Comparison of ENCODE assay signal across 18 cellular contexts in the genomic region with DNA sequence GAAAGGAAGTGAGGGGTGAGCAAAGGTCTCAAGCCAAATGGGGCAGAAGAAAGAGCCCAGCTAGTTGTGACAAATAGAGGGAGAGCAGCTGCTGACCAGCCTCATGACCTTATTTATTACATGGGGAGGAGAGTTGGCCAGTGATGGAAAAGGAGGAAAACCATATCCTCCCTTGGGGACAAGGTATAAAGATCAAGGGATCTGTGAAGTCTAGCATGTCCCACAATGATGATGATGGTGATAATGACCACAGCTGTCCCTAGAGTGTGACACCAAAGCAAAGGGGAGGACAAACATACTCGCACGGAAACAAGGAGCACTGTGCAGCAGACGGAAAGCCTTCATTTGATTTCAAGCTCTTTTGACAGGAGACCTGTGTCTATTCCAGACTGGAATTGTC.
"Had no signal": no experiment of that assay in that cellular context is flagged by ENCODE, and none has a peak within 500 bp of the region (broad histone marks: within the 10 kb centered on the region; RNA-seq: fewer than 3 reads in every experiment).

No MANE protein-coding gene starts in this region.

- H3K4me1 Mint-ChIP-seq: memory B cell, mesothelial cell of epicardium had no signal

- H3K4me1 ChIP-seq: esophagus muscularis mucosa, gastrocnemius medialis, heart right ventricle, left ventricle myocardium inferior, lower lobe of right lung, psoas muscle had no signal

- H3K27ac Mint-ChIP-seq: memory B cell; mesothelial cell of epicardium; natural killer cell treated with Interleukin-12 subunit alpha and Interleukin-12 subunit beta and Interleukin-15 and Interleukin-18, amount 100 ng/mL, for 72 hours; type B pancreatic cell had no signal

- DNase-seq: cortex of kidney; effector memory CD4-positive, alpha-beta T cell; gastrocnemius medialis; heart right ventricle; islet precursor cell; left ventricle myocardium inferior; lower lobe of right lung; psoas muscle; stimulated activated CD4-positive, alpha-beta T cell treated with anti-CD3 and anti-CD28 coated beads, Interleukin-2, amount 100 ng/mL, for 48 hours; stimulated activated naive CD4-positive, alpha-beta T cell treated with Interleukin-2 at 50 U/mL for 16 hours had no signal

- H3K27ac ChIP-seq: epithelial cell of prostate, esophagus muscularis mucosa, gastrocnemius medialis, heart right ventricle, left ventricle myocardium inferior, lower lobe of right lung, psoas muscle had no signal

- H3K4me3 ChIP-seq: esophagus muscularis mucosa, gastrocnemius medialis, heart right ventricle, left ventricle myocardium inferior, lower lobe of right lung, psoas muscle, smooth muscle cell had no signal

- H3K4me2 ChIP-seq: smooth muscle cell had no signal

- H3K36me3 Mint-ChIP-seq: memory B cell, mesothelial cell of epicardium, type B pancreatic cell had no signal

- H3K36me3 ChIP-seq: esophagus muscularis mucosa, gastrocnemius medialis, heart right ventricle, left ventricle myocardium inferior, lower lobe of right lung had no signal

- H3K27me3 ChIP-seq: esophagus muscularis mucosa, gastrocnemius medialis, heart right ventricle had no signal

- ATAC-seq: gastrocnemius medialis; heart right ventricle; lower lobe of right lung; natural killer cell treated with Interleukin-12 subunit alpha and Interleukin-12 subunit beta and Interleukin-15 and Interleukin-18, amount 100 ng/mL, for 72 hours; psoas muscle had no signal

- FAIRE-seq: urothelium cell line had no signal

- H3K4me3 Mint-ChIP-seq: memory B cell; mesothelial cell of epicardium; natural killer cell treated with Interleukin-12 subunit alpha and Interleukin-12 subunit beta and Interleukin-15 and Interleukin-18, amount 100 ng/mL, for 72 hours; type B pancreatic cell had no signal

- H3K9me3 Mint-ChIP-seq: memory B cell; mesothelial cell of epicardium; natural killer cell treated with Interleukin-12 subunit alpha and Interleukin-12 subunit beta and Interleukin-15 and Interleukin-18, amount 100 ng/mL, for 72 hours; type B pancreatic cell had no signal

- H3K9me3 ChIP-seq: esophagus muscularis mucosa, gastrocnemius medialis, heart right ventricle, left ventricle myocardium inferior, lower lobe of right lung, psoas muscle had no signal
